Comparison of ENCODE assay signal across 8 cellular contexts in genomic region chr11:112175596-112175947, GRCh38. TPM values are rescaled to one million over a fixed set of nuclear protein-coding genes. Genes with fewer than 3 reads are reported as not detected.
DNase-seq lines count a peak whose midpoint lies in the region; ATAC-seq and TF ChIP-seq lines count a peak whose summit lies in the region.

No MANE protein-coding gene starts in this region.

- H3K4me1 ChIP-seq in Karpas-422 (ENCODE audit: low read length), result peaks cover 4% of the 10 kb centered on the region; the same call in 1 of the 2 replicates

- H3K27me3 ChIP-seq in Karpas-422 (ENCODE audit: low read length), result no peaks in the 10 kb centered on the region

- peaks cover 15% of the 10 kb centered on the region for H3K27me3 Mint-ChIP-seq in brain
- H3K27me3 Mint-ChIP-seq in stimulated activated naive B cell treated with anti-CD40 and anti-IgM and Interleukin-4, amounts not matched to agents 10 μg/mL and 1 μg/mL and 100 μg/mL, for 72 hours, result peaks cover 10 to 13% of the 10 kb centered on the region in 2 donors

- H4K20me1 ChIP-seq in Karpas-422 (ENCODE audit: insufficient read depth, low read depth, low read length), result no peaks in the 10 kb centered on the region

- H3K4me3 Mint-ChIP-seq in brain, result peak overlapping the region; percentile 80 to 92 (median 82)
- peak overlapping the region; percentile 65 to 71 for H3K4me3 Mint-ChIP-seq in stimulated activated naive B cell treated with anti-CD40 and anti-IgM and Interleukin-4, amounts not matched to agents 10 μg/mL and 1 μg/mL and 100 μg/mL, for 72 hours

- no peaks in the 10 kb centered on the region for H3K9me2 ChIP-seq in Karpas-422 (replicated peaks; ENCODE audit: insufficient read depth, low read length)

- no peak overlapping the region for H3K9ac ChIP-seq in Karpas-422 (ENCODE audit: low read length)

- no peak overlapping the region for H3K27ac ChIP-seq in Karpas-422 (ENCODE audit: low read length)

- no peaks in the 10 kb centered on the region for H3K36me3 Mint-ChIP-seq in brain
- H3K36me3 Mint-ChIP-seq in stimulated activated naive B cell treated with anti-CD40 and anti-IgM and Interleukin-4, amounts not matched to agents 10 μg/mL and 1 μg/mL and 100 μg/mL, for 72 hours, result no peaks in the 10 kb centered on the region

- H3K79me2 ChIP-seq in Karpas-422 (ENCODE audit: low read length), result no peaks in the 10 kb centered on the region

- H2AFZ ChIP-seq in Karpas-422 (ENCODE audit: low read length), result no peak overlapping the region

- no peak for DNase-seq in Karpas-422
- DNase-seq in left lobe of liver (ENCODE audit: low spot score), result no peak
- no peak for DNase-seq in stimulated activated naive B cell treated with anti-CD40 and anti-IgM and Interleukin-4, amounts not matched to agents 10 μg/mL and 1 μg/mL and 100 μg/mL, for 72 hours
- DNase-seq in activated effector memory CD4-positive, alpha-beta T cell treated with Interleukin-2 at 50 U/mL for 16 hours, result no peak
- no peak for DNase-seq in stimulated activated CD4-positive, alpha-beta T cell treated with anti-CD3 and anti-CD28 coated beads, Interleukin-2, amount 100 ng/mL, for 24 hours

- no peaks in the 10 kb centered on the region for H3K9me3 Mint-ChIP-seq in brain
- no peaks in the 10 kb centered on the region for H3K9me3 Mint-ChIP-seq in stimulated activated naive B cell treated with anti-CD40 and anti-IgM and Interleukin-4, amounts not matched to agents 10 μg/mL and 1 μg/mL and 100 μg/mL, for 72 hours

- peak overlapping the region in 3 of 5 experiments; percentile 17 to 90 (median 84) for H3K27ac Mint-ChIP-seq in brain
- peak overlapping the region; percentile 76 for H3K27ac Mint-ChIP-seq in stimulated activated naive B cell treated with anti-CD40 and anti-IgM and Interleukin-4, amounts not matched to agents 10 μg/mL and 1 μg/mL and 100 μg/mL, for 72 hours

- TF ChIP-seq CTCF in brain (conservative IDR thresholded peaks at IDR 0.05), result no peak

- no peaks in the 10 kb centered on the region for H3K36me3 ChIP-seq in Karpas-422 (ENCODE audit: insufficient read depth, low read length)

- no peaks in the 10 kb centered on the region for H3K9me3 ChIP-seq in Karpas-422 (ENCODE audit: low read length)

- ATAC-seq in left lobe of liver (peak; percentile 60), HG03159 (IDR thresholded peaks at IDR 0.05; ENCODE audit: unreplicated experiment) (no peak), GM18511 (IDR thresholded peaks at IDR 0.05; ENCODE audit: unreplicated experiment) (no peak)
- no peak for ATAC-seq in stimulated activated naive B cell treated with anti-CD40 and anti-IgM and Interleukin-4, amounts not matched to agents 10 μg/mL and 1 μg/mL and 100 μg/mL, for 72 hours (replicated peaks)

- peak overlapping the region; percentile 51 for H3K4me3 ChIP-seq in Karpas-422 (ENCODE audit: low read length)

- peak overlapping the region; percentile 64 for H3K4me2 ChIP-seq in Karpas-422 (ENCODE audit: low read depth, low read length, poor library complexity, severe bottlenecking)

- peaks cover 23% of the 10 kb centered on the region for H3K4me1 Mint-ChIP-seq in brain
- H3K4me1 Mint-ChIP-seq in stimulated activated naive B cell treated with anti-CD40 and anti-IgM and Interleukin-4, amounts not matched to agents 10 μg/mL and 1 μg/mL and 100 μg/mL, for 72 hours, result peaks cover 10 to 25% of the 10 kb centered on the region in 2 donors

RNA-seq across cellular contexts. Expression of gene BCO2, which starts 0.3 kb away (rescaled TPM):
- 0.40 and 1.1 TPM in 2 replicates for total RNA-seq in Karpas-422 (2014; rRNA removed; shearing (Covaris generic); ENCODE audit: low replicate concordance)
- polyA plus RNA-seq in brain (ENCODE audit: insufficient read depth, low read depth, low replicate concordance), result 0.80 TPM
- total RNA-seq in left lobe of liver, result 96.6 TPM

RNA-seq across cellular contexts. Expression of gene TEX12, which starts 8.4 kb away (rescaled TPM):
- total RNA-seq in Karpas-422 (2014; rRNA removed; shearing (Covaris generic); ENCODE audit: low replicate concordance), result not detected in 2 replicates
- polyA plus RNA-seq in brain (ENCODE audit: insufficient read depth, low read depth, low replicate concordance), result not detected
- total RNA-seq in left lobe of liver, result not detected

RNA-seq across cellular contexts. Expression of gene IL18, which starts 11.7 kb away (rescaled TPM):
- total RNA-seq in Karpas-422 (2014; rRNA removed; shearing (Covaris generic); ENCODE audit: low replicate concordance), result not detected in 2 replicates
- polyA plus RNA-seq in brain (ENCODE audit: insufficient read depth, low read depth, low replicate concordance), result 1.8 TPM
- total RNA-seq in left lobe of liver, result 1.9 TPM

RNA-seq across cellular contexts. Expression of gene PTS, which starts 50.7 kb away (rescaled TPM):
- total RNA-seq in Karpas-422 (2014; rRNA removed; shearing (Covaris generic); ENCODE audit: low replicate concordance), result 11.4 and 28.6 TPM in 2 replicates
- 26.1 TPM for polyA plus RNA-seq in brain (ENCODE audit: insufficient read depth, low read depth, low replicate concordance)
- 41.1 TPM for total RNA-seq in left lobe of liver

Comparison
In these comparisons a context has a peak if more than half of its experiments do, and no peak if none do; other contexts are left out.
1. RNA of gene BCO2, which starts 0.3 kb away (total RNA-seq): 96.6 TPM in left lobe of liver (single experiment); 0.40 to 1.1 TPM in Karpas-422; every median in the first group is over 10 times any median in the second.